1 cellular context compared by ENCODE assay signal in the genomic region with DNA sequence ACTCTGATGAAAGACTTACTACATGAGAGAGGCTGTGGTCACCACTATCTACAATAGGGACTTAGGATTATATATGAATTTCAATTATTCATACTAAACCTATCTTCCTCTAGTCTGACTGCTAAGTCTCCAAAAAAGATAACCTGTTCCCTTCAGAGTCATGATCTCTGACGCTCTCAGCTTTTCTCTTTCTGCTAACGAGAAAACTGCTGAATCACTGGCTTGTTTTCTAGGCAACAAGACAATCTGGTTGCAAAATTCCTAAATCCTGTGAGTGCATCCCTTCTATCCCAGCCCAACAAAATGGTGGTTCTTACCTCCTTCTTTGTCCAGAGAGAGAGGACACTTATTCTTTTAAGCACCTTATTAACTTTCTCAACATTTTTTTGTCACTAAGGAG.
TF ChIP-seq lines count a peak whose summit lies in the region.

No MANE protein-coding gene starts in this region.

TF ChIP-seq in K562, 482 proteins besides CTCF, POLR2A, EP300 and RAD21:
- TF ChIP-seq ZBTB7A (IDR thresholded peaks at IDR 0.05; ENCODE audit: borderline replicate concordance, control insufficient read depth, low read depth, low read length) (no peak), KLF10 (CRISPR knock-in tag; IDR thresholded peaks at IDR 0.05) (no peak), ZKSCAN8 (CRISPR knock-in tag; IDR thresholded peaks at IDR 0.05) (no peak), BRD4 (IDR thresholded peaks at IDR 0.05) (no peak), ZNF197 (CRISPR knock-in tag; IDR thresholded peaks at IDR 0.05; ENCODE audit: low read depth) (no peak), EHMT2 (IDR thresholded peaks at IDR 0.05) (no peak), MYBL2 (IDR thresholded peaks at IDR 0.05; ENCODE audit: low read depth) (no peak), MYBL2 (CRISPR knock-in tag; IDR thresholded peaks at IDR 0.05; ENCODE audit: borderline replicate concordance) (no peak), CEBPB (tag; IDR thresholded peaks at IDR 0.05) (peak; percentile 31), MAFG (tag; conservative IDR thresholded peaks at IDR 0.05) (peak; percentile 95), ETV6 (IDR thresholded peaks at IDR 0.05; ENCODE audit: borderline replicate concordance in 1 of 2, low read depth in 2 of 2, low read length in 1 of 2) (no peak), ETV6 (CRISPR knock-in tag; IDR thresholded peaks at IDR 0.05; ENCODE audit: borderline replicate concordance) (no peak), ILF3 (IDR thresholded peaks at IDR 0.05; ENCODE audit: borderline replicate concordance) (no peak), C11orf30 (IDR thresholded peaks at IDR 0.05; ENCODE audit: low read depth) (peak; percentile 58; the same call in 1 of the 2 replicates), LEF1 (IDR thresholded peaks at IDR 0.05) (no peak), NFE2L1 (tag; IDR thresholded peaks at IDR 0.05; ENCODE audit: borderline replicate concordance, low read depth) (peak; percentile 76), NFE2 (IDR thresholded peaks at IDR 0.05; ENCODE audit: low read depth) (peak; percentile 69), SIRT6 (IDR thresholded peaks at IDR 0.05; ENCODE audit: low read depth, low read length) (no peak), MAFF (IDR thresholded peaks at IDR 0.05; ENCODE audit: low read length) (peak; percentile 18; the same call in 1 of the 2 replicates), NR2C2 (CRISPR knock-in tag; IDR thresholded peaks at IDR 0.05) (no peak), NR2C2 (tag; IDR thresholded peaks at IDR 0.05) (no peak), RBFOX2 (IDR thresholded peaks at IDR 0.05; ENCODE audit: low read depth, low read length) (no peak), ATF1 (CRISPR knock-in tag; IDR thresholded peaks at IDR 0.05) (no peak), ATF1 (tag; IDR thresholded peaks at IDR 0.05) (no peak)
- TF ChIP-seq, protein P1, sequence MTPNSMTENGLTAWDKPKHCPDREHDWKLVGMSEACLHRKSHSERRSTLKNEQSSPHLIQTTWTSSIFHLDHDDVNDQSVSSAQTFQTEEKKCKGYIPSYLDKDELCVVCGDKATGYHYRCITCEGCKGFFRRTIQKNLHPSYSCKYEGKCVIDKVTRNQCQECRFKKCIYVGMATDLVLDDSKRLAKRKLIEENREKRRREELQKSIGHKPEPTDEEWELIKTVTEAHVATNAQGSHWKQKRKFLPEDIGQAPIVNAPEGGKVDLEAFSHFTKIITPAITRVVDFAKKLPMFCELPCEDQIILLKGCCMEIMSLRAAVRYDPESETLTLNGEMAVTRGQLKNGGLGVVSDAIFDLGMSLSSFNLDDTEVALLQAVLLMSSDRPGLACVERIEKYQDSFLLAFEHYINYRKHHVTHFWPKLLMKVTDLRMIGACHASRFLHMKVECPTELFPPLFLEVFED (CRISPR knock-in tag; conservative IDR thresholded peaks at IDR 0.05) = no peak
- TF ChIP-seq, protein P2, sequence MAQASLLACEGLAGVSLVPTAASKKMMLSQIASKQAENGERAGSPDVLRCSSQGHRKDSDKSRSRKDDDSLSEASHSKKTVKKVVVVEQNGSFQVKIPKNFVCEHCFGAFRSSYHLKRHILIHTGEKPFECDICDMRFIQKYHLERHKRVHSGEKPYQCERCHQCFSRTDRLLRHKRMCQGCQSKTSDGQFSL (CRISPR knock-in tag; IDR thresholded peaks at IDR 0.05) = no peak
- TF ChIP-seq, protein P2 (tag; IDR thresholded peaks at IDR 0.05) = no peak
- TF ChIP-seq, protein P3, sequence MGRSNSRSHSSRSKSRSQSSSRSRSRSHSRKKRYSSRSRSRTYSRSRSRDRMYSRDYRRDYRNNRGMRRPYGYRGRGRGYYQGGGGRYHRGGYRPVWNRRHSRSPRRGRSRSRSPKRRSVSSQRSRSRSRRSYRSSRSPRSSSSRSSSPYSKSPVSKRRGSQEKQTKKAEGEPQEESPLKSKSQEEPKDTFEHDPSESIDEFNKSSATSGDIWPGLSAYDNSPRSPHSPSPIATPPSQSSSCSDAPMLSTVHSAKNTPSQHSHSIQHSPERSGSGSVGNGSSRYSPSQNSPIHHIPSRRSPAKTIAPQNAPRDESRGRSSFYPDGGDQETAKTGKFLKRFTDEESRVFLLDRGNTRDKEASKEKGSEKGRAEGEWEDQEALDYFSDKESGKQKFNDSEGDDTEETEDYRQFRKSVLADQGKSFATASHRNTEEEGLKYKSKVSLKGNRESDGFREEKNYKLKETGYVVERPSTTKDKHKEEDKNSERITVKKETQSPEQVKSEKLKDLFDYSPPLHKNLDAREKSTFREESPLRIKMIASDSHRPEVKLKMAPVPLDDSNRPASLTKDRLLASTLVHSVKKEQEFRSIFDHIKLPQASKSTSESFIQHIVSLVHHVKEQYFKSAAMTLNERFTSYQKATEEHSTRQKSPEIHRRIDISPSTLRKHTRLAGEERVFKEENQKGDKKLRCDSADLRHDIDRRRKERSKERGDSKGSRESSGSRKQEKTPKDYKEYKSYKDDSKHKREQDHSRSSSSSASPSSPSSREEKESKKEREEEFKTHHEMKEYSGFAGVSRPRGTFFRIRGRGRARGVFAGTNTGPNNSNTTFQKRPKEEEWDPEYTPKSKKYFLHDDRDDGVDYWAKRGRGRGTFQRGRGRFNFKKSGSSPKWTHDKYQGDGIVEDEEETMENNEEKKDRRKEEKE (IDR thresholded peaks at IDR 0.05; ENCODE audit: borderline replicate concordance in 1 of 2, control insufficient read depth in 1 of 2, low read depth in 2 of 2, low read length in 1 of 2) = no peak
